Comparison of ENCODE assay signal across 13 cellular contexts in the genomic region with DNA sequence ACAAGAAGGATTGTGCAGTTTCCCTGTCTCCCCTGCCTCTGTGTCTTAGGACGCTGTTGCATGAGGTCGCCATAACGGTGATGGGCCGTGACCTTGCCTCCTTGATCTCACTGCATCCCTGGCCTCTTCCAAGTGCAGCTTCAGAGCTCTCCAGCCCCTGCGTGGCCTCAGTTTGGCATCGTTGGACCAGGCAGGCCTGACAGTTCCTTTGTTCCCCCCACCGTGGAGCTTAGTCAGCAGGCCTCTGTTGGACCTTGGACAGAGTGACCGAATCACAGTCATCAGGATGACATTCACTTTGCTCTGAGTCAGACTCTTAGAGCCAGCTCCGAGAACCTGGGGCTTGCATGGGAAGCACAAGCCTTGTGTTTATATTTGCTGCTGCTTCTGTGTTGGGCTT.
DNase-seq lines count a peak whose midpoint lies in the region; ATAC-seq and TF ChIP-seq lines count a peak whose summit lies in the region.
"Had no signal": no experiment of that assay in that cellular context is flagged by ENCODE, and none has a peak within 500 bp of the region (broad histone marks: within the 10 kb centered on the region; RNA-seq: fewer than 3 reads in every experiment).

No MANE protein-coding gene starts in this region.

- dilution Hi-C loops in IMR-90 (cut with HindIII; ENCODE audit: low sequenced_read_pairs, unreplicated experiment) (no loop called here), mammary epithelial cell (cut with HindIII; ENCODE audit: low sequenced_read_pairs) (no loop called here)

- no peak overlapping the region; the same call in 1 of the 2 replicates for H3K4ac ChIP-seq in IMR-90 (ENCODE audit: low read depth, low read length)

- H3K9me3 ChIP-seq in IMR-90 (ENCODE audit: control insufficient read depth, insufficient read depth, low read length) (no peaks in the 10 kb centered on the region), mammary epithelial cell (replicated peaks; ENCODE audit: insufficient read depth, low read length) (no peaks in the 10 kb centered on the region), right lobe of liver (no peaks in the 10 kb centered on the region)
- H3K9me3 ChIP-seq: BLaER1 treated with 17β-estradiol and CSF1 and Interleukin-3, amounts not matched to agents 10 nM and 100 nM had no signal

- H4K20me1 ChIP-seq in IMR-90 (ENCODE audit: insufficient read depth, low read length): no peaks in the 10 kb centered on the region
- no peaks in the 10 kb centered on the region for H4K20me1 ChIP-seq in mammary epithelial cell (ENCODE audit: insufficient read depth, low read length)
- H4K20me1 ChIP-seq: BLaER1 treated with 17β-estradiol and CSF1 and Interleukin-3, amounts not matched to agents 10 nM and 100 nM had no signal

- H2BK120ac ChIP-seq in IMR-90 (ENCODE audit: low read depth, low read length): no peak overlapping the region

- intact Hi-C loops in IMR-90 (cut with micrococcal nuclease): no loop called here
- intact Hi-C loops in mammary epithelial cell (cut with micrococcal nuclease): no loop called here
- intact Hi-C loops in right lobe of liver (cut with DNase I): no loop called here

- peaks cover 11% of the 10 kb centered on the region for H3K27me3 ChIP-seq in IMR-90 (ENCODE audit: control insufficient read depth, insufficient read depth, low read length)
- H3K27me3 ChIP-seq in mammary epithelial cell (ENCODE audit: insufficient read depth, low read length): no peaks in the 10 kb centered on the region
- no peaks in the 10 kb centered on the region for H3K27me3 ChIP-seq in right lobe of liver
- H3K27me3 ChIP-seq: BLaER1 treated with 17β-estradiol and CSF1 and Interleukin-3, amounts not matched to agents 10 nM and 100 nM had no signal

- POLR2A ChIA-PET in IMR-90 (lab: Charles Lee; ENCODE audit: unreplicated experiment): no interaction called here

- H2BK15ac ChIP-seq in IMR-90 (ENCODE audit: low read depth, low read length): no peak overlapping the region

- H3K4me2 ChIP-seq in IMR-90 (ENCODE audit: low read depth, low read length): no peak overlapping the region
- no peak overlapping the region for H3K4me2 ChIP-seq in mammary epithelial cell (ENCODE audit: insufficient read depth, low read depth, low read length)
- H3K4me2 ChIP-seq: BLaER1 treated with 17β-estradiol and CSF1 and Interleukin-3, amounts not matched to agents 10 nM and 100 nM had no signal

- H2BK20ac ChIP-seq in IMR-90 (ENCODE audit: low read depth, low read length): no peak overlapping the region

- no peaks in the 10 kb centered on the region for H3K79me2 ChIP-seq in mammary epithelial cell (ENCODE audit: insufficient read depth, low read length)

- H4K91ac ChIP-seq in IMR-90 (ENCODE audit: insufficient read depth, low read depth, low read length): no peak overlapping the region

- H3K23ac ChIP-seq in IMR-90 (ENCODE audit: low read depth, low read length): no peak overlapping the region

- no peak overlapping the region for H3K18ac ChIP-seq in IMR-90 (ENCODE audit: low read depth, low read length)

- H3K9me1 ChIP-seq in IMR-90 (ENCODE audit: insufficient read depth, low read length): no peaks in the 10 kb centered on the region

- H2AK9ac ChIP-seq in IMR-90 (replicated peaks; ENCODE audit: low read depth, low read length, poor library complexity): no peak overlapping the region

- ATAC-seq in IMR-90 (ENCODE audit: low read depth) (peak; percentile 95), right lobe of liver (peak in 3 of 4 donors; percentile 74 to 95 (median 86)), HG03520 (IDR thresholded peaks at IDR 0.05; ENCODE audit: unreplicated experiment) (no peak)
- ATAC-seq: activated naive CD8-positive, alpha-beta T cell treated with anti-CD3 and anti-CD28 coated beads, Interleukin-2, amount 50 U/mL, for 24 hours; stimulated activated naive CD8-positive, alpha-beta T cell treated with anti-CD3 and anti-CD28 coated beads, Interleukin-15, amount 100 ng/mL, for 72 hours had no signal

- in situ Hi-C loops in IMR-90 (cut with MboI; ENCODE audit: low sequenced_read_pairs) (no loop called here), mammary epithelial cell (cut with MboI; ENCODE audit: low sequenced_read_pairs in 2 of 2) (no loop called here), GM13976 (cut with MboI; ENCODE audit: low sequenced_read_pairs, unreplicated experiment) (no loop called here)

- H4K5ac ChIP-seq in IMR-90 (ENCODE audit: low read depth, low read length): no peak overlapping the region

- TF ChIP-seq CTCF in IMR-90 (conservative IDR thresholded peaks at IDR 0.05; ENCODE audit: low read depth, low read length) (no peak), mammary epithelial cell (conservative IDR thresholded peaks at IDR 0.05 in 1 of 2, IDR thresholded peaks at IDR 0.05 in 1 of 2; ENCODE audit: extremely low read depth in 1 of 2, insufficient read depth in 1 of 2, low read depth in 1 of 2, low read length in 2 of 2) (no peak), right lobe of liver (IDR thresholded peaks at IDR 0.05) (no peak), GM13976 (IDR thresholded peaks at IDR 0.05; ENCODE audit: borderline replicate concordance, control extremely low read depth, extremely low read depth, insufficient read depth, missing control alignments) (no peak)

- TF ChIP-seq POLR2A in IMR-90 (IDR thresholded peaks at IDR 0.05; ENCODE audit: low read depth, low read length) (no peak), right lobe of liver (IDR thresholded peaks at IDR 0.05) (peak; percentile 42)

- 35% methylated on average over 5 of the region's 9 CpGs; no CpG with 5 or more reads in 1 of the 2 experiments for WGBS in IMR-90 (ENCODE audit: extremely low coverage in 2 of 2, insufficient read length in 1 of 2), 2 experiments
- WGBS in mammary epithelial cell (ENCODE audit: low coverage, missing lambda C conversion rate): 79% methylated on average over 7 of the region's 9 CpGs
- 44% methylated on average over 5 of the region's 9 CpGs for WGBS in right lobe of liver (ENCODE audit: insufficient coverage, low coverage, low lambda C conversion rate, missing lambda C conversion rate)

- no peaks in the 10 kb centered on the region for H3K79me1 ChIP-seq in IMR-90 (ENCODE audit: low read depth in 1 of 2, low read length in 2 of 2)

- H4K8ac ChIP-seq in IMR-90 (ENCODE audit: low read depth in 2 of 2, low read length in 2 of 2): no peak overlapping the region

- H3K36me3 ChIP-seq in IMR-90 (ENCODE audit: control insufficient read depth, insufficient read depth, low read length) (no peaks in the 10 kb centered on the region), mammary epithelial cell (ENCODE audit: insufficient read depth, low read length) (no peaks in the 10 kb centered on the region), right lobe of liver (no peaks in the 10 kb centered on the region)
- H3K36me3 ChIP-seq: BLaER1 treated with 17β-estradiol and CSF1 and Interleukin-3, amounts not matched to agents 10 nM and 100 nM had no signal

- TF ChIP-seq RAD21 in IMR-90 (IDR thresholded peaks at IDR 0.05; ENCODE audit: low read length): no peak

- H3K9ac ChIP-seq in IMR-90 (ENCODE audit: low read depth, low read length): no peak overlapping the region
- no peak overlapping the region for H3K9ac ChIP-seq in mammary epithelial cell (ENCODE audit: insufficient read depth, low read length)
- H3K9ac ChIP-seq: BLaER1 treated with 17β-estradiol and CSF1 and Interleukin-3, amounts not matched to agents 10 nM and 100 nM had no signal

- BruUV-seq in IMR-90 (replicated peaks; lab: Mats Ljungman, UMichigan): no TSS peak
- BruUV-seq in mammary epithelial cell (replicated peaks; lab: Mats Ljungman, UMichigan): no TSS peak

- no peak overlapping the region for H2BK5ac ChIP-seq in IMR-90 (ENCODE audit: low read depth, low read length, poor library complexity, severe bottlenecking)

- CTCF ChIA-PET in IMR-90 (lab: Yijun Ruan, JAX): interaction anchor here (1.2 to 1.3 kb wide), 2 partner anchors 10 to 21 kb away, joined by 3 to 6 read pairs; no protein-coding TSS in a partner anchor
- CTCF ChIA-PET in mammary epithelial cell (lab: Charles Lee; ENCODE audit: low non-redundant PET): no interaction called here

- H3K56ac ChIP-seq in IMR-90 (ENCODE audit: extremely low read depth, insufficient read depth, low read length): no peak overlapping the region

- H3K4me3 ChIP-seq in IMR-90 (ENCODE audit: insufficient read depth, low read depth, low read length) (no peak overlapping the region), mammary epithelial cell (replicated peaks in 1 of 3; ENCODE audit: insufficient read depth in 1 of 3, low read depth in 2 of 3, low read length in 3 of 3) (no peak overlapping the region), right lobe of liver (no peak overlapping the region)
- H3K4me3 ChIP-seq: BLaER1 treated with 17β-estradiol and CSF1 and Interleukin-3, amounts not matched to agents 10 nM and 100 nM had no signal

- peaks cover 3% of the 10 kb centered on the region; the same call in 1 of the 2 replicates for H3K4me1 ChIP-seq in IMR-90 (ENCODE audit: control insufficient read depth, insufficient read depth, low read length)
- no peaks in the 10 kb centered on the region for H3K4me1 ChIP-seq in mammary epithelial cell (ENCODE audit: insufficient read depth, low read length)
- peaks cover 0 to 3% (median 0%) of the 10 kb centered on the region in 4 donors for H3K4me1 ChIP-seq in right lobe of liver
- H3K4me1 ChIP-seq: BLaER1 treated with 17β-estradiol and CSF1 and Interleukin-3, amounts not matched to agents 10 nM and 100 nM had no signal

- H2AK5ac ChIP-seq in IMR-90 (ENCODE audit: low read depth, low read length): 0 out of 2 replicates have a peak overlapping the region, but pooled peaks have one; percentile 51

- DNase-seq in AG08396 (ENCODE audit: low spot score) (peak; percentile 73), IMR-90 (peak; percentile 91), mammary epithelial cell (peak; percentile 48), right lobe of liver (peak in 1 of 3 donors; percentile 41), GM13976 (ENCODE audit: low spot score) (no peak), T-helper 2 cell (no peak)
- DNase-seq in stimulated activated CD4-positive, alpha-beta T cell treated with anti-CD3 and anti-CD28 coated beads, Interleukin-15, amount 100 ng/mL, for 24 hours: no peak
- DNase-seq: activated naive CD8-positive, alpha-beta T cell treated with anti-CD3 and anti-CD28 coated beads, Interleukin-2, amount 50 U/mL, for 24 hours; NCI-H1092; NCI-H748 treated with DMSO at 0.1 percent for 48 hours; stimulated activated naive CD8-positive, alpha-beta T cell treated with anti-CD3 and anti-CD28 coated beads, Interleukin-15, amount 100 ng/mL, for 72 hours had no signal

- H3K14ac ChIP-seq in IMR-90 (replicated peaks; ENCODE audit: low read depth, low read length): no peak overlapping the region

- no peak overlapping the region for H3K27ac ChIP-seq in IMR-90 (ENCODE audit: insufficient read depth, low read length)
- H3K27ac ChIP-seq in mammary epithelial cell (ENCODE audit: insufficient read depth, low read depth, low read length): no peak overlapping the region
- H3K27ac ChIP-seq in right lobe of liver: no peak overlapping the region
- H3K27ac ChIP-seq: BLaER1 treated with 17β-estradiol and CSF1 and Interleukin-3, amounts not matched to agents 10 nM and 100 nM had no signal

- H2AFZ ChIP-seq in IMR-90 (replicated peaks; ENCODE audit: low read length, poor library complexity) (peak overlapping the region; percentile 68), mammary epithelial cell (ENCODE audit: low read depth, low read length) (no peak overlapping the region)

TF ChIP-seq in IMR-90, 13 proteins besides CTCF, POLR2A, EP300 and RAD21 (continues in another document):
- TF ChIP-seq MAFK (IDR thresholded peaks at IDR 0.05; ENCODE audit: low read depth, low read length): peak; percentile 62

Comparison
In these comparisons a context has a peak if more than half of its experiments do, and no peak if none do; other contexts are left out.
1. DNase-seq: peak in AG08396 (single experiment), IMR-90 (single experiment) and mammary epithelial cell (single experiment); none in GM13976 (single experiment), T-helper 2 cell (0 of 5) and stimulated activated CD4-positive, alpha-beta T cell treated with anti-CD3 and anti-CD28 coated beads, Interleukin-15, amount 100 ng/mL, for 24 hours (single experiment).